8 cellular contexts compared by ENCODE assay signal in genomic region chr10:87656431-87657072, GRCh38. TPM values are rescaled to one million over a fixed set of nuclear protein-coding genes. Genes with fewer than 3 reads are reported as not detected.
A peak's percentile ranks its signal among the peaks of the same experiment; 100 is the strongest.
DNase-seq lines count a peak whose midpoint lies in the region; ATAC-seq and TF ChIP-seq lines count a peak whose summit lies in the region.

No MANE protein-coding gene starts in this region.

- H3K79me2 ChIP-seq in GM23338 (replicated peaks; ENCODE audit: insufficient read depth): peaks cover 14% of the 10 kb centered on the region

- peaks cover 4% of the 10 kb centered on the region; the same call in 1 of the 2 replicates for H3K9me2 ChIP-seq in GM23338 (ENCODE audit: insufficient read depth)

- ATAC-seq in CD4-positive, alpha-beta T cell (ENCODE audit: poor library complexity): no peak
- ATAC-seq in GM23338: peak; percentile 3; the same call in 1 of the 3 replicates
- ATAC-seq in Panc1: peak; percentile 54; the same call in 1 of the 2 replicates
- no peak for ATAC-seq in HG02885 (IDR thresholded peaks at IDR 0.05; ENCODE audit: poor library complexity, unreplicated experiment)
- no peak for ATAC-seq in HG03354 (IDR thresholded peaks at IDR 0.05; ENCODE audit: poor library complexity, severe bottlenecking, unreplicated experiment)

- H3K4me2 ChIP-seq in GM23338: no peak overlapping the region

- POLR2A ChIA-PET in CD4-positive, alpha-beta T cell (lab: Charles Lee): no interaction called here
- POLR2A ChIA-PET in Panc1 (lab: Charles Lee): no interaction called here

- BruUV-seq in Panc1 (replicated peaks; lab: Mats Ljungman, UMichigan): no TSS peak

- no peaks in the 10 kb centered on the region for H3K9me3 Mint-ChIP-seq in CD4-positive, alpha-beta T cell
- H3K9me3 Mint-ChIP-seq in GM23338 (no peaks in the 10 kb centered on the region; the same call in 2 of the 3 replicates), endothelial cell (ENCODE audit: unreplicated experiment) (no peaks in the 10 kb centered on the region), neural crest cell (no peaks in the 10 kb centered on the region)
- H3K9me3 Mint-ChIP-seq in activated naive CD8-positive, alpha-beta T cell treated with anti-CD3 and anti-CD28 coated beads for 36 hours: no peaks in the 10 kb centered on the region

- in situ Hi-C loops in Panc1 (cut with HindIII; ENCODE audit: low pct_unique_long_range_greater_than_20kb, low sequenced_read_pairs): no loop called here

- H3F3A ChIP-seq in GM23338 (replicated peaks; ENCODE audit: low read depth): 0 out of 2 replicates have a peak, but pooled peaks cover 3% of the 10 kb centered on the region

- H4K20me1 ChIP-seq in GM23338 (replicated peaks; ENCODE audit: insufficient read depth): no peaks in the 10 kb centered on the region

- CTCF ChIA-PET in CD4-positive, alpha-beta T cell (lab: Charles Lee): no interaction called here
- CTCF ChIA-PET in Panc1 (lab: Charles Lee): interaction anchor here (1.1 kb wide), 1 partner anchor 20 kb away, joined by 10 read pairs; no protein-coding TSS in a partner anchor

- no peak overlapping the region for H2AFZ ChIP-seq in GM23338

- intact Hi-C loops in CD4-positive, alpha-beta T cell (cut with DNase I, micrococcal nuclease): loop anchor here (1.0 to 5.0 kb wide), 4 partner anchors 116 to 897 kb away; no protein-coding TSS in a partner anchor
- intact Hi-C loops in Panc1 (cut with micrococcal nuclease; ENCODE audit: unreplicated experiment): loop anchor here (2.0 to 10.0 kb wide), 4 partner anchors 78 to 898 kb away; no protein-coding TSS in a partner anchor

- H3K9me3 ChIP-seq in CD4-positive, alpha-beta T cell (ENCODE audit: control insufficient read depth, low read length): no peaks in the 10 kb centered on the region
- no peaks in the 10 kb centered on the region for H3K9me3 ChIP-seq in Panc1 (ENCODE audit: control insufficient read depth, insufficient read depth, low read depth, low read length)

- peaks cover 31% of the 10 kb centered on the region for H3K27me3 ChIP-seq in CD4-positive, alpha-beta T cell (ENCODE audit: control insufficient read depth, insufficient read depth, low read length)
- H3K27me3 ChIP-seq in GM23338 (ENCODE audit: insufficient read depth) (no peaks in the 10 kb centered on the region), Panc1 (ENCODE audit: control insufficient read depth, insufficient read depth, low read length) (peaks cover 2% of the 10 kb centered on the region)

- H3K4me3 Mint-ChIP-seq in CD4-positive, alpha-beta T cell: no peak overlapping the region
- H3K4me3 Mint-ChIP-seq in GM23338 (no peak overlapping the region), endothelial cell (ENCODE audit: unreplicated experiment) (no peak overlapping the region), neural crest cell (peak overlapping the region; percentile 76)
- H3K4me3 Mint-ChIP-seq in activated naive CD8-positive, alpha-beta T cell treated with anti-CD3 and anti-CD28 coated beads for 36 hours: no peak overlapping the region

- H3K36me3 ChIP-seq in GM23338 (ENCODE audit: insufficient read depth) (no peaks in the 10 kb centered on the region), Panc1 (ENCODE audit: control insufficient read depth, insufficient read depth, low read length) (no peaks in the 10 kb centered on the region; the same call in 1 of the 2 replicates)

- no peaks in the 10 kb centered on the region for H3K36me3 Mint-ChIP-seq in CD4-positive, alpha-beta T cell (ENCODE audit: low read depth)
- H3K36me3 Mint-ChIP-seq in GM23338 (ENCODE audit: low read depth): no peaks in the 10 kb centered on the region
- no peaks in the 10 kb centered on the region for H3K36me3 Mint-ChIP-seq in endothelial cell (ENCODE audit: low read depth, unreplicated experiment)
- no peaks in the 10 kb centered on the region for H3K36me3 Mint-ChIP-seq in neural crest cell (ENCODE audit: low read depth)
- no peaks in the 10 kb centered on the region for H3K36me3 Mint-ChIP-seq in activated naive CD8-positive, alpha-beta T cell treated with anti-CD3 and anti-CD28 coated beads for 36 hours

- peaks cover 32% of the 10 kb centered on the region for H3K27me3 Mint-ChIP-seq in CD4-positive, alpha-beta T cell
- peaks cover 10% of the 10 kb centered on the region for H3K27me3 Mint-ChIP-seq in GM23338 (ENCODE audit: insufficient read depth, low read depth, poor library complexity)
- H3K27me3 Mint-ChIP-seq in endothelial cell (ENCODE audit: unreplicated experiment): peaks cover 7% of the 10 kb centered on the region
- H3K27me3 Mint-ChIP-seq in neural crest cell (ENCODE audit: low read depth): peaks cover 52% of the 10 kb centered on the region
- peaks cover 39% of the 10 kb centered on the region for H3K27me3 Mint-ChIP-seq in activated naive CD8-positive, alpha-beta T cell treated with anti-CD3 and anti-CD28 coated beads for 36 hours

- H3K4me3 ChIP-seq in GM23338 (no peak overlapping the region), Panc1 (ENCODE audit: low read depth in 2 of 2, low read length in 2 of 2) (no peak overlapping the region)

- no peak overlapping the region for H3K27ac ChIP-seq in CD4-positive, alpha-beta T cell (ENCODE audit: low read depth, low read length)
- H3K27ac ChIP-seq in GM23338 (ENCODE audit: low read depth) (peak overlapping the region; percentile 2; the same call in 1 of the 2 replicates), Panc1 (ENCODE audit: low read length) (no peak overlapping the region; the same call in 1 of the 2 replicates)

- no peak overlapping the region for H3K27ac Mint-ChIP-seq in CD4-positive, alpha-beta T cell
- H3K27ac Mint-ChIP-seq in GM23338 (peak overlapping the region; percentile 25; the same call in 1 of the 2 replicates), endothelial cell (ENCODE audit: unreplicated experiment) (no peak overlapping the region), neural crest cell (ENCODE audit: unreplicated experiment) (no peak overlapping the region)
- H3K27ac Mint-ChIP-seq in activated naive CD8-positive, alpha-beta T cell treated with anti-CD3 and anti-CD28 coated beads for 36 hours: no peak overlapping the region

- H3K4me1 ChIP-seq in GM23338 (ENCODE audit: insufficient read depth) (peaks cover 39% of the 10 kb centered on the region), Panc1 (ENCODE audit: control insufficient read depth, insufficient read depth, low read length) (peaks cover 10% of the 10 kb centered on the region)

- peaks cover 6% of the 10 kb centered on the region for H3K4me1 Mint-ChIP-seq in CD4-positive, alpha-beta T cell (ENCODE audit: low read depth)
- H3K4me1 Mint-ChIP-seq in GM23338 (peaks cover 58% of the 10 kb centered on the region), endothelial cell (ENCODE audit: unreplicated experiment) (peaks cover 24% of the 10 kb centered on the region), neural crest cell (peaks cover 15% of the 10 kb centered on the region)
- H3K4me1 Mint-ChIP-seq in activated naive CD8-positive, alpha-beta T cell treated with anti-CD3 and anti-CD28 coated beads for 36 hours: peaks cover 10% of the 10 kb centered on the region

- TF ChIP-seq CTCF in CD4-positive, alpha-beta T cell (IDR thresholded peaks at IDR 0.05): peak; percentile 67
- TF ChIP-seq CTCF in GM23338 (conservative IDR thresholded peaks at IDR 0.05; ENCODE audit: low read depth in 2 of 2) (peak; percentile 81 to 92), Panc1 (IDR thresholded peaks at IDR 0.05) (peak; percentile 90), endothelial cell (IDR thresholded peaks at IDR 0.05; ENCODE audit: unreplicated experiment) (peak; percentile 83), neural crest cell (conservative IDR thresholded peaks at IDR 0.05) (peak; percentile 74)

- DNase-seq in CD4-positive, alpha-beta T cell: no peak
- peak; percentile 84 for DNase-seq in GM23338 (ENCODE audit: low spot score)
- DNase-seq in Panc1 (ENCODE audit: low read depth, low spot score): no peak
- DNase-seq in endothelial cell (ENCODE audit: low spot score): no peak
- DNase-seq in neural crest cell (ENCODE audit: low read depth, low spot score): no peak
- no peak for DNase-seq in activated naive CD8-positive, alpha-beta T cell treated with anti-CD3 and anti-CD28 coated beads for 36 hours

RNA-seq across cellular contexts. Expression of gene PAPSS2, which starts 3.1 kb away (rescaled TPM):
- total RNA-seq in CD4-positive, alpha-beta T cell: not detected
- 17.1 and 19.6 TPM in 2 replicates for total RNA-seq in GM23338 (2014; rRNA removed; shearing (Covaris generic))
- polyA plus RNA-seq in GM23338 (2016; fragmentation: Nextera tagmentation; extraction: Ambion mirVana): 12.9 and 13.2 TPM in 2 replicates
- total RNA-seq in Panc1 (2021; ENCODE audit: unreplicated experiment) (17.1 TPM), endothelial cell (ENCODE audit: unreplicated experiment) (31.0 TPM), neural crest cell (1.3 and 2.7 TPM in 2 replicates)
- polyA plus RNA-seq in Panc1 (2012; ENCODE audit: insufficient read length): 11.9 TPM
- under 1 TPM; 0.27 to 0.42 TPM for total RNA-seq in activated naive CD8-positive, alpha-beta T cell treated with anti-CD3 and anti-CD28 coated beads for 36 hours

Comparison
In these comparisons a context has a peak if more than half of its experiments do, and no peak if none do; other contexts are left out.
1. ATAC-seq: peak in GM23338 (single experiment) and Panc1 (single experiment); none in CD4-positive, alpha-beta T cell (single experiment), HG02885 (single experiment) and HG03354 (single experiment).
2. Peak in every context shown above with its lines, with median percentiles within 50 percentile points of each other: CTCF ChIP-seq.